In genomic region chr17:50662632-50663225, GRCh38 we compare ENCODE assay signal across 15 cellular contexts. TPM values are rescaled to one million over a fixed set of nuclear protein-coding genes. Genes with fewer than 3 reads are reported as not detected.
DNase-seq lines count a peak whose midpoint lies in the region; FAIRE-seq and TF ChIP-seq lines count a peak whose summit lies in the region.
"Had no signal": no experiment of that assay in that cellular context is flagged by ENCODE, and none has a peak within 500 bp of the region (broad histone marks: within the 10 kb centered on the region; RNA-seq: fewer than 3 reads in every experiment).

No MANE protein-coding gene starts in this region.

- intact Hi-C loops in activated CD4-positive, alpha-beta memory T cell treated with anti-CD3 and anti-CD28 coated beads for 36 hours (cut with micrococcal nuclease): no loop called here
- intact Hi-C loops in kidney (cut with DNase I): no loop called here

- DNase-seq in activated naive CD4-positive, alpha-beta T cell treated with anti-CD3 and anti-CD28 coated beads, Interleukin-2, amount 10 ng/mL, durations not matched to agents 7 days and 5 days: peak; percentile 16
- DNase-seq in activated naive CD4-positive, alpha-beta T cell treated with Interleukin-2 at 50 U/mL for 16 hours: no peak
- no peak for DNase-seq in activated CD4-positive, alpha-beta memory T cell treated with anti-CD3 and anti-CD28 coated beads for 36 hours
- peak; percentile 61 for DNase-seq in kidney
- DNase-seq in type B pancreatic cell (ENCODE audit: extremely low spot score, unreplicated experiment): no peak
- no peak for DNase-seq in EL
- no peak for DNase-seq in midbrain (lab: John Stamatoyannopoulos, UW)
- no peak for DNase-seq in NCI-H2196 treated with DMSO at 0.1 percent for 48 hours (lab: John Stamatoyannopoulos, UW; ENCODE audit: unreplicated experiment)
- DNase-seq: activated CD4-positive, alpha-beta T cell treated with anti-CD3 and anti-CD28 coated beads for 1 hour; effector memory CD4-positive, alpha-beta T cell; foreskin keratinocyte; NCI-H1436; NCI-H226; T-helper 9 cell had no signal

- no peaks in the 10 kb centered on the region for H3K9me3 Mint-ChIP-seq in activated naive CD4-positive, alpha-beta T cell treated with anti-CD3 and anti-CD28 coated beads, Interleukin-2, amount 10 ng/mL, durations not matched to agents 7 days and 5 days
- H3K9me3 Mint-ChIP-seq in activated CD4-positive, alpha-beta memory T cell treated with anti-CD3 and anti-CD28 coated beads for 36 hours: no peaks in the 10 kb centered on the region
- H3K9me3 Mint-ChIP-seq in type B pancreatic cell: peaks cover 4% of the 10 kb centered on the region

- H3K4me1 ChIP-seq in kidney (ENCODE audit: control insufficient read depth in 1 of 2, insufficient read depth in 1 of 2, low read depth in 1 of 2, low read length in 2 of 2): peaks cover 26 to 30% of the 10 kb centered on the region in 2 donors

- POLR2A ChIA-PET in activated CD4-positive, alpha-beta memory T cell treated with anti-CD3 and anti-CD28 coated beads for 36 hours (lab: Charles Lee): interaction anchor here (0.7 kb wide), 1 partner anchor 104 kb away, joined by 3 read pairs; no protein-coding TSS in a partner anchor

- TF ChIP-seq CTCF in kidney (IDR thresholded peaks at IDR 0.05; ENCODE audit: borderline replicate concordance, extremely low read depth, insufficient read depth) (no peak), type B pancreatic cell (conservative IDR thresholded peaks at IDR 0.05) (no peak)

- H3K36me3 ChIP-seq in kidney (ENCODE audit: control insufficient read depth in 1 of 2, insufficient read depth in 2 of 2, low read length in 2 of 2): no peaks in the 10 kb centered on the region

- CTCF ChIA-PET in activated naive CD4-positive, alpha-beta T cell treated with anti-CD3 and anti-CD28 coated beads, Interleukin-2, amount 10 ng/mL, durations not matched to agents 7 days and 5 days (lab: Charles Lee): no interaction called here
- CTCF ChIA-PET in activated CD4-positive, alpha-beta memory T cell treated with anti-CD3 and anti-CD28 coated beads for 36 hours (lab: Charles Lee): interaction anchor here (0.8 to 2.0 kb wide), 3 partner anchors 32 to 180 kb away, joined by 3 to 7 read pairs (median 5); no protein-coding TSS in a partner anchor

- FAIRE-seq in kidney (lab: Jason Lieb, UNC): no peak

- H3K9me3 ChIP-seq in kidney (ENCODE audit: control insufficient read depth in 1 of 2, low read length in 2 of 2): no peaks in the 10 kb centered on the region

- no peak overlapping the region for H3K27ac Mint-ChIP-seq in activated naive CD4-positive, alpha-beta T cell treated with anti-CD3 and anti-CD28 coated beads, Interleukin-2, amount 10 ng/mL, durations not matched to agents 7 days and 5 days
- peak overlapping the region; percentile 38 for H3K27ac Mint-ChIP-seq in activated CD4-positive, alpha-beta memory T cell treated with anti-CD3 and anti-CD28 coated beads for 36 hours
- H3K27ac Mint-ChIP-seq in type B pancreatic cell: peak overlapping the region; percentile 54

- H3K4me1 Mint-ChIP-seq in activated naive CD4-positive, alpha-beta T cell treated with anti-CD3 and anti-CD28 coated beads, Interleukin-2, amount 10 ng/mL, durations not matched to agents 7 days and 5 days: peaks cover 22% of the 10 kb centered on the region
- H3K4me1 Mint-ChIP-seq in activated CD4-positive, alpha-beta memory T cell treated with anti-CD3 and anti-CD28 coated beads for 36 hours (ENCODE audit: low read depth): peaks cover 14% of the 10 kb centered on the region
- peaks cover 21% of the 10 kb centered on the region for H3K4me1 Mint-ChIP-seq in type B pancreatic cell (ENCODE audit: unreplicated experiment)

- no peak overlapping the region for H3K4me3 Mint-ChIP-seq in activated naive CD4-positive, alpha-beta T cell treated with anti-CD3 and anti-CD28 coated beads, Interleukin-2, amount 10 ng/mL, durations not matched to agents 7 days and 5 days
- H3K4me3 Mint-ChIP-seq in activated CD4-positive, alpha-beta memory T cell treated with anti-CD3 and anti-CD28 coated beads for 36 hours: no peak overlapping the region
- H3K4me3 Mint-ChIP-seq in type B pancreatic cell: no peak overlapping the region

- H3K4me3 ChIP-seq in kidney (ENCODE audit: low read length in 2 of 2): no peak overlapping the region
- H3K4me3 ChIP-seq: smooth muscle cell had no signal

- H3K36me3 Mint-ChIP-seq in activated naive CD4-positive, alpha-beta T cell treated with anti-CD3 and anti-CD28 coated beads, Interleukin-2, amount 10 ng/mL, durations not matched to agents 7 days and 5 days: no peaks in the 10 kb centered on the region
- no peaks in the 10 kb centered on the region for H3K36me3 Mint-ChIP-seq in activated CD4-positive, alpha-beta memory T cell treated with anti-CD3 and anti-CD28 coated beads for 36 hours
- H3K36me3 Mint-ChIP-seq in type B pancreatic cell: peaks cover 4% of the 10 kb centered on the region

- H3K9ac ChIP-seq in kidney (ENCODE audit: low read length in 2 of 2): no peak overlapping the region

- H3K27ac ChIP-seq in kidney (ENCODE audit: low read depth in 2 of 2, low read length in 2 of 2): no peak overlapping the region
- H3K27ac ChIP-seq: foreskin keratinocyte had no signal

- peaks cover 36% of the 10 kb centered on the region for H3K27me3 Mint-ChIP-seq in activated naive CD4-positive, alpha-beta T cell treated with anti-CD3 and anti-CD28 coated beads, Interleukin-2, amount 10 ng/mL, durations not matched to agents 7 days and 5 days
- no peaks in the 10 kb centered on the region for H3K27me3 Mint-ChIP-seq in activated CD4-positive, alpha-beta memory T cell treated with anti-CD3 and anti-CD28 coated beads for 36 hours
- H3K27me3 Mint-ChIP-seq in type B pancreatic cell: peaks cover 6% of the 10 kb centered on the region

RNA-seq across cellular contexts. Expression of gene ABCC3, which starts 28.0 kb away (rescaled TPM):
- total RNA-seq in activated CD4-positive, alpha-beta memory T cell treated with anti-CD3 and anti-CD28 coated beads for 36 hours: not detected
- total RNA-seq in kidney (156 TPM), type B pancreatic cell (ENCODE audit: low replicate concordance) (10.6 and 13.3 TPM in 2 replicates)
- 9.3 TPM for polyA plus RNA-seq in kidney (ENCODE audit: insufficient read depth, low read depth, low replicate concordance)

RNA-seq across cellular contexts. Expression of gene ANKRD40, which starts 45.0 kb away (rescaled TPM):
- 10 to 100 TPM; 27.4 to 27.8 TPM for total RNA-seq in activated CD4-positive, alpha-beta memory T cell treated with anti-CD3 and anti-CD28 coated beads for 36 hours
- total RNA-seq in kidney: 37.6 TPM
- polyA plus RNA-seq in kidney (ENCODE audit: insufficient read depth, low read depth, low replicate concordance): 15.8 TPM
- total RNA-seq in type B pancreatic cell (ENCODE audit: low replicate concordance): 21.0 and 38.4 TPM in 2 replicates

RNA-seq across cellular contexts. Expression of gene LUC7L3, which starts 56.7 kb away (rescaled TPM):
- total RNA-seq in activated CD4-positive, alpha-beta memory T cell treated with anti-CD3 and anti-CD28 coated beads for 36 hours: 100 to 1,000 TPM; 120 to 137 TPM
- total RNA-seq in kidney: 91.9 TPM
- 74.3 TPM for polyA plus RNA-seq in kidney (ENCODE audit: insufficient read depth, low read depth, low replicate concordance)
- total RNA-seq in type B pancreatic cell (ENCODE audit: low replicate concordance): 83.4 and 157 TPM in 2 replicates

Comparison
In these comparisons a context has a peak if more than half of its experiments do, and no peak if none do; other contexts are left out.
1. DNase-seq: peak in activated naive CD4-positive, alpha-beta T cell treated with anti-CD3 and anti-CD28 coated beads, Interleukin-2, amount 10 ng/mL, durations not matched to agents 7 days and 5 days (single experiment) and kidney (single experiment); none in activated naive CD4-positive, alpha-beta T cell treated with Interleukin-2 at 50 U/mL for 16 hours (single experiment), activated CD4-positive, alpha-beta memory T cell treated with anti-CD3 and anti-CD28 coated beads for 36 hours (single experiment), type B pancreatic cell (single experiment), EL (single experiment), midbrain (single experiment) and NCI-H2196 treated with DMSO at 0.1 percent for 48 hours (single experiment).
2. RNA of gene ABCC3, which starts 28.0 kb away (total RNA-seq): 156 TPM in kidney (single experiment) and 10.6 to 13.3 TPM in type B pancreatic cell; not detected in activated CD4-positive, alpha-beta memory T cell treated with anti-CD3 and anti-CD28 coated beads for 36 hours; every median in the first group is over 10 times any median in the second.